ENCODE assay signal across 19 cellular contexts in the genomic region with DNA sequence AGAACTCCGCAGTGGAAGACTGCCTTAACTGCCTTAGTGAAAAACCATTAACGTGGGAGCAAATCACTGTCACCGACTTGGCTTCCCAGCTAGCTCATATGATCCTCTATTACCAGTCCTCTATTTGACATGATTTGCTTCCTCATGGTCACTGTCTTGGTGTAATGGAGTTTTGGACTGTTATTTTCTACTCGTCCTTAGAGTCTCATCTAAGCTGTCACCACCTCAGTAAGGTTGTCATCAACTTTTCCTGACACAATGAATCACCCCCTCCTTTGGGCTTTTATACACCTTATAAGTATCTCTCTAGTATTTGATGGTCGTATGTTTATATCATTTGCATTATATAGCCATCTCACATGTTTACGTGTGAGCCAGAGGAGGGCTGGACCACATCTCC.
"Had no signal": no experiment of that assay in that cellular context is flagged by ENCODE, and none has a peak within 500 bp of the region (broad histone marks: within the 10 kb centered on the region; RNA-seq: fewer than 3 reads in every experiment).

No MANE protein-coding gene starts in this region.

- ATAC-seq: activated T-cell treated with anti-CD3 and anti-CD28 coated beads, Interleukin-2, amount 50 U/mL, for 4 hours; HepG2 had no signal

- H3K27me3 ChIP-seq: brain microvascular endothelial cell, Peyer's patch had no signal

- H3K9me3 Mint-ChIP-seq: activated B cell treated with CpG ODN at 0.5 μM for 24 hours; activated CD4-positive, alpha-beta memory T cell treated with anti-CD3 and anti-CD28 coated beads for 36 hours; activated CD4-positive, alpha-beta T cell treated with anti-CD3 and anti-CD28 coated beads, Interleukin-2, amount 10 ng/mL, durations not matched to agents 7 days and 5 days; activated T-cell treated with anti-CD3 and anti-CD28 coated beads, Interleukin-2, amount 50 U/mL, for 4 hours; T-helper 1 cell treated with Interleukin-12 subunit alpha and Interleukin-12 subunit beta and Interleukin-4 antibody, amounts not matched to agents 30 μg/mL and 1 μg/mL, for 36 hours had no signal

- H3K4me1 ChIP-seq: Peyer's patch had no signal

- H3K27ac Mint-ChIP-seq: activated B cell treated with CpG ODN at 0.5 μM for 24 hours; activated CD4-positive, alpha-beta memory T cell treated with anti-CD3 and anti-CD28 coated beads for 36 hours; activated CD4-positive, alpha-beta T cell treated with anti-CD3 and anti-CD28 coated beads, Interleukin-2, amount 10 ng/mL, durations not matched to agents 7 days and 5 days; activated naive CD8-positive, alpha-beta T cell; T-helper 1 cell treated with Interleukin-12 subunit alpha and Interleukin-12 subunit beta and Interleukin-4 antibody, amounts not matched to agents 30 μg/mL and 1 μg/mL, for 36 hours had no signal

- H3K4me1 Mint-ChIP-seq: activated B cell treated with CpG ODN at 0.5 μM for 24 hours; activated CD4-positive, alpha-beta T cell treated with anti-CD3 and anti-CD28 coated beads, Interleukin-2, amount 10 ng/mL, durations not matched to agents 7 days and 5 days had no signal

- H3K9me3 ChIP-seq: MG63, Peyer's patch had no signal

- H3K4me2 ChIP-seq: KMS-11 had no signal

- DNase-seq: activated B cell treated with CpG ODN at 0.5 μM for 24 hours; activated CD4-positive, alpha-beta memory T cell treated with anti-CD3 and anti-CD28 coated beads for 36 hours; activated CD4-positive, alpha-beta T cell treated with anti-CD3 and anti-CD28 coated beads, Interleukin-2, amount 10 ng/mL, durations not matched to agents 7 days and 5 days; activated CD8-positive, alpha-beta memory T cell treated with anti-CD3 and anti-CD28 coated beads for 24 hours; activated effector memory CD4-positive, alpha-beta T cell treated with anti-CD3 and anti-CD28 coated beads, Interleukin-2, amount 50 U/mL, for 16 hours; activated naive CD4-positive, alpha-beta T cell treated with Interleukin-2 at 50 U/mL for 16 hours; activated T-cell treated with anti-CD3 and anti-CD28 coated beads, Interleukin-2, amount 50 U/mL, for 4 hours; brain microvascular endothelial cell; MV-4-11; NCI-H1417 treated with DMSO at 0.1 percent for 48 hours; NCI-H526 treated with DMSO at 0.1 percent for 48 hours; NCI-H82; OCI-M1 had no signal

- H3K36me3 Mint-ChIP-seq: activated CD4-positive, alpha-beta memory T cell treated with anti-CD3 and anti-CD28 coated beads for 36 hours; activated naive CD8-positive, alpha-beta T cell had no signal

- H3K36me3 ChIP-seq: brain microvascular endothelial cell, MG63, Peyer's patch had no signal

- H3K9ac ChIP-seq: KMS-11 had no signal

- H3K4me3 Mint-ChIP-seq: activated B cell treated with CpG ODN at 0.5 μM for 24 hours; activated CD4-positive, alpha-beta memory T cell treated with anti-CD3 and anti-CD28 coated beads for 36 hours; activated CD4-positive, alpha-beta T cell treated with anti-CD3 and anti-CD28 coated beads, Interleukin-2, amount 10 ng/mL, durations not matched to agents 7 days and 5 days; activated naive CD8-positive, alpha-beta T cell; activated T-cell treated with anti-CD3 and anti-CD28 coated beads, Interleukin-2, amount 50 U/mL, for 4 hours; T-helper 1 cell treated with Interleukin-12 subunit alpha and Interleukin-12 subunit beta and Interleukin-4 antibody, amounts not matched to agents 30 μg/mL and 1 μg/mL, for 36 hours had no signal

- H3K27me3 Mint-ChIP-seq: activated B cell treated with CpG ODN at 0.5 μM for 24 hours; activated CD4-positive, alpha-beta memory T cell treated with anti-CD3 and anti-CD28 coated beads for 36 hours had no signal

- H3K27ac ChIP-seq: brain microvascular endothelial cell, KMS-11, Peyer's patch had no signal

- H3K4me3 ChIP-seq: MG63, Peyer's patch had no signal
